ENCODE assay signal across 8 cellular contexts in the genomic region with DNA sequence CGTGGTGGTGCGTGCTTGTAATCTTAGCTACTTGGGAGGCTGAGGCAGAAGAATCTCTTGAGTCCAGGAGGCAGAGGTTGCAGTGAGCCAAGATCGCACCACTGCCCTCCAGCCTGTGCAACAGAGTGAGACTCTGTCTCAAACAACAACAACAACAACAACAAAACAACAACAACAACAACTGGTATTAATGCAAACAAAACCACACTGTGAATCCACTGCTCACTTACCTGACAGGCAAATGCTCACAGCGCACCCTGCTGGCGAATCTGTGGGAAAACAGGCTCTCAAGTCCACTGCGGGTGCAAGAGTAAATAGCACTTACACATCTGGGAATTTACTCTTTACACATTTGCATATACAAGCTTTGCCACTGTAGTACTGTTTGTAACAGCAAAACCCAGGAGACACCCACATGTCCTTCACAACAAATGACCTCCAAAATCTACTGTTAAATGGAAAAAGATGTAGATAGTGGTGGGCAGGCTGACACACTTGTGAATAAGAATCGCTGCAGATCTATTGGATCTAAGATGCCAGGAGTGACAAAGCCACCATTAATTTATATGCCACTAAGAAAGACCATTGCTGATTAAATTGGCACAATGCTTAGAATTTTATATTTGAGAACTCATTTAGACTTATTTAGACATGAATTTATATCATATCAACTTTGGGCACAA. TPM values are rescaled to one million over a fixed set of nuclear protein-coding genes. Genes with fewer than 3 reads are reported as not detected.
DNase-seq lines count a peak whose midpoint lies in the region; ATAC-seq and TF ChIP-seq lines count a peak whose summit lies in the region.

No MANE protein-coding gene starts in this region.

- no peak overlapping the region for H3K4me3 ChIP-seq in psoas muscle
- H3K4me3 ChIP-seq in vagina = no peak overlapping the region

- TF ChIP-seq CTCF in psoas muscle (IDR thresholded peaks at IDR 0.05) (peak; percentile 82), vagina (IDR thresholded peaks at IDR 0.05) (peak; percentile 87 to 89 (median 88))

- H3K27me3 Mint-ChIP-seq in activated naive CD8-positive, alpha-beta T cell treated with anti-CD3 and anti-CD28 coated beads, Interleukin-2, amount 10 ng/mL, durations not matched to agents 7 days and 5 days = peaks cover 9% of the 10 kb centered on the region

- H3K27me3 ChIP-seq in psoas muscle (ENCODE audit: insufficient read depth in 3 of 3, low read length in 2 of 3) (no peaks in the 10 kb centered on the region), vagina (no peaks in the 10 kb centered on the region)

- peak; percentile 55 for DNase-seq in NCI-H1436 (lab: John Stamatoyannopoulos, UW)
- no peak for DNase-seq in NCI-H1436 treated with DMSO at 0.1 percent for 48 hours (lab: John Stamatoyannopoulos, UW)
- DNase-seq in NCI-H1092 (lab: John Stamatoyannopoulos, UW) = peak; percentile 35
- peak; percentile 84 for DNase-seq in SW480 (ENCODE audit: low spot score)
- peak; percentile 83 for DNase-seq in activated naive CD8-positive, alpha-beta T cell treated with anti-CD3 and anti-CD28 coated beads, Interleukin-2, amount 10 ng/mL, durations not matched to agents 7 days and 5 days
- peak; percentile 85 for DNase-seq in Right ventricle myocardium superior
- peak; percentile 67 to 87 for DNase-seq in psoas muscle
- DNase-seq in vagina (ENCODE audit: extremely low spot score in 2 of 2) = no peak

- POLR2A ChIA-PET in activated naive CD8-positive, alpha-beta T cell treated with anti-CD3 and anti-CD28 coated beads, Interleukin-2, amount 10 ng/mL, durations not matched to agents 7 days and 5 days (lab: Charles Lee) = interaction anchor here (2.1 kb wide), 1 partner anchor 45 kb away, joined by 7 read pairs; a partner anchor contains a TSS

- no peak overlapping the region for H3K4me3 Mint-ChIP-seq in activated naive CD8-positive, alpha-beta T cell treated with anti-CD3 and anti-CD28 coated beads, Interleukin-2, amount 10 ng/mL, durations not matched to agents 7 days and 5 days

- TF ChIP-seq POLR2A in vagina (IDR thresholded peaks at IDR 0.05) = no peak

- WGBS in psoas muscle, 3 donors = 43 to 47% (median 44%) methylated on average over 7 of the region's 7 CpGs

- H3K27ac ChIP-seq in psoas muscle (no peak overlapping the region), vagina (no peak overlapping the region)

- no peaks in the 10 kb centered on the region for H3K9me3 Mint-ChIP-seq in activated naive CD8-positive, alpha-beta T cell treated with anti-CD3 and anti-CD28 coated beads, Interleukin-2, amount 10 ng/mL, durations not matched to agents 7 days and 5 days

- no peak overlapping the region for H3K27ac Mint-ChIP-seq in activated naive CD8-positive, alpha-beta T cell treated with anti-CD3 and anti-CD28 coated beads, Interleukin-2, amount 10 ng/mL, durations not matched to agents 7 days and 5 days

- peaks cover 38% of the 10 kb centered on the region for H3K4me1 Mint-ChIP-seq in activated naive CD8-positive, alpha-beta T cell treated with anti-CD3 and anti-CD28 coated beads, Interleukin-2, amount 10 ng/mL, durations not matched to agents 7 days and 5 days

- H3K4me1 ChIP-seq in psoas muscle = no peaks in the 10 kb centered on the region
- no peaks in the 10 kb centered on the region for H3K4me1 ChIP-seq in vagina

- H3K36me3 Mint-ChIP-seq in activated naive CD8-positive, alpha-beta T cell treated with anti-CD3 and anti-CD28 coated beads, Interleukin-2, amount 10 ng/mL, durations not matched to agents 7 days and 5 days = peaks cover 10% of the 10 kb centered on the region

- intact Hi-C loops in Right ventricle myocardium superior (cut with DNase I) = loop anchor here (2.0 kb wide), 1 partner anchor 125 kb away; no protein-coding TSS in a partner anchor
- intact Hi-C loops in psoas muscle (cut with DNase I) = loop anchor here in 1 of 2 donors (1.0 to 5.0 kb wide), 2 partner anchors 40 to 124 kb away; no protein-coding TSS in a partner anchor
- intact Hi-C loops in vagina (cut with DNase I) = loop anchor here (2.0 kb wide), 1 partner anchor 125 kb away; no protein-coding TSS in a partner anchor

- no peaks in the 10 kb centered on the region for H3K9me3 ChIP-seq in psoas muscle
- no peaks in the 10 kb centered on the region for H3K9me3 ChIP-seq in vagina

- H3K36me3 ChIP-seq in psoas muscle (ENCODE audit: insufficient read depth in 1 of 2, low read depth in 1 of 2) (peaks cover 9 to 60% of the 10 kb centered on the region in 2 donors), vagina (peaks cover 0 to 17% of the 10 kb centered on the region in 2 donors)

- no peak for ATAC-seq in activated naive CD8-positive, alpha-beta T cell treated with anti-CD3 and anti-CD28 coated beads, Interleukin-2, amount 10 ng/mL, durations not matched to agents 7 days and 5 days (ENCODE audit: low read depth)
- ATAC-seq in Right ventricle myocardium superior (ENCODE audit: poor library complexity) (peak; percentile 73), psoas muscle (peak; percentile 66 to 87 (median 72))

RNA-seq across cellular contexts. Expression of a gene that starts 29.3 kb away (rescaled TPM):
- total RNA-seq in activated naive CD8-positive, alpha-beta T cell treated with anti-CD3 and anti-CD28 coated beads, Interleukin-2, amount 10 ng/mL, durations not matched to agents 7 days and 5 days = 10 to 100 TPM; 66.9 to 67.2 TPM
- total RNA-seq in Right ventricle myocardium superior (55.8 TPM), psoas muscle (100 to 1,000 TPM in 3 of 4 donors, 10 to 100 TPM in 1; 99.9 to 135 (median 118) TPM), vagina (53.8 TPM)
- 100 to 1,000 TPM in 2 of 3 donors, 10 to 100 TPM in 1; 82.8 to 126 (median 107) TPM for polyA plus RNA-seq in psoas muscle

RNA-seq across cellular contexts. Expression of a gene that starts 44.5 kb away (rescaled TPM):
- 100 to 1,000 TPM; 231 to 234 TPM for total RNA-seq in activated naive CD8-positive, alpha-beta T cell treated with anti-CD3 and anti-CD28 coated beads, Interleukin-2, amount 10 ng/mL, durations not matched to agents 7 days and 5 days
- 112 TPM for total RNA-seq in Right ventricle myocardium superior
- 100 to 1,000 TPM in 2 of 4 donors, 10 to 100 TPM in 2; 78.4 to 166 (median 98.2) TPM for total RNA-seq in psoas muscle
- 100 to 1,000 TPM in 2 of 3 donors, 10 to 100 TPM in 1; 86.8 to 503 (median 141) TPM for polyA plus RNA-seq in psoas muscle
- total RNA-seq in vagina = 212 TPM

RNA-seq across cellular contexts. Expression of a gene that starts 53.9 kb away (rescaled TPM):
- total RNA-seq in activated naive CD8-positive, alpha-beta T cell treated with anti-CD3 and anti-CD28 coated beads, Interleukin-2, amount 10 ng/mL, durations not matched to agents 7 days and 5 days = not detected
- 3.1 TPM for total RNA-seq in Right ventricle myocardium superior
- total RNA-seq in psoas muscle = 1 to 10 TPM; 1.1 to 1.8 (median 1.1) TPM
- under 1 TPM; 0.18 to 0.39 (median 0.27) TPM for polyA plus RNA-seq in psoas muscle
- 2.9 TPM for total RNA-seq in vagina

Comparison
In these comparisons a context has a peak if more than half of its experiments do, and no peak if none do; other contexts are left out.
1. DNase-seq: peak in NCI-H1436 (single experiment), NCI-H1092 (single experiment), SW480 (single experiment), activated naive CD8-positive, alpha-beta T cell treated with anti-CD3 and anti-CD28 coated beads, Interleukin-2, amount 10 ng/mL, durations not matched to agents 7 days and 5 days (single experiment), Right ventricle myocardium superior (single experiment) and psoas muscle (2 of 2); none in NCI-H1436 treated with DMSO at 0.1 percent for 48 hours (single experiment) and vagina (0 of 2).